In the genomic region with DNA sequence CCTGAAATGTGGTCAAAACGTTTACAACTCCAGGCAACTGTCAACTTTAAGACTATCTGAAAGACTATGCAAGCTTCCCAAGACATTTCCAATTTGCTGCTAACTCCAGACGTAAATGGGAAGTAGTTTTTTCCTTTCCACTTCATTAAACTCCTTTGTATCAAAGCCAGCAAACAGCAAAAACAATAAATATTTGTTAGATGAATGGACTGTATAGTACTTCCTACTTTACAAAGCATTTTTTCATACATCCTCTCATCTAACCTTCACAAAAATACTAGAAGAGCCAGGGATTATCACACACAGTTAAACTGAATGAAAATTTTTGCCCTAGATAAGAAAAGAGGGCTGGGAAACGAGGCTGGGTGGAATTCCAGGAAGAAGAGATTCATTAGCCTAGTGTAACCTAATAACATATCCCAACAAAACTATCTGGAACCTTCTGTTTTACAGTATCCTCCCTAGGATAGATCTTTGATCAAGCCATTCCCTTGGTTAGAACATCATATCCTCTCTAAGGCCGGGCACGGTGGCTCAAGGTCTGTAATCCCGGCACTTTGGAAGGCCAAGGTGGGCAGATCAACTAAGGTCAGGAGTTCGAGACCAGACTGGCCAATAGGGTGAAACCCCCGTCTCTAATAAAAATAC, we compare ENCODE assay signal across 1 cellular context.
TF ChIP-seq lines count a peak whose summit lies in the region.

No MANE protein-coding gene starts in this region.

TF ChIP-seq in K562, 482 proteins besides CTCF, POLR2A, EP300 and RAD21:
- TF ChIP-seq SAFB2 (IDR thresholded peaks at IDR 0.05; ENCODE audit: borderline replicate concordance, low read depth, low read length, severe bottlenecking) = no peak
- TF ChIP-seq PURB (CRISPR knock-in tag; IDR thresholded peaks at IDR 0.05; ENCODE audit: low read depth) = no peak
